In the genomic region with DNA sequence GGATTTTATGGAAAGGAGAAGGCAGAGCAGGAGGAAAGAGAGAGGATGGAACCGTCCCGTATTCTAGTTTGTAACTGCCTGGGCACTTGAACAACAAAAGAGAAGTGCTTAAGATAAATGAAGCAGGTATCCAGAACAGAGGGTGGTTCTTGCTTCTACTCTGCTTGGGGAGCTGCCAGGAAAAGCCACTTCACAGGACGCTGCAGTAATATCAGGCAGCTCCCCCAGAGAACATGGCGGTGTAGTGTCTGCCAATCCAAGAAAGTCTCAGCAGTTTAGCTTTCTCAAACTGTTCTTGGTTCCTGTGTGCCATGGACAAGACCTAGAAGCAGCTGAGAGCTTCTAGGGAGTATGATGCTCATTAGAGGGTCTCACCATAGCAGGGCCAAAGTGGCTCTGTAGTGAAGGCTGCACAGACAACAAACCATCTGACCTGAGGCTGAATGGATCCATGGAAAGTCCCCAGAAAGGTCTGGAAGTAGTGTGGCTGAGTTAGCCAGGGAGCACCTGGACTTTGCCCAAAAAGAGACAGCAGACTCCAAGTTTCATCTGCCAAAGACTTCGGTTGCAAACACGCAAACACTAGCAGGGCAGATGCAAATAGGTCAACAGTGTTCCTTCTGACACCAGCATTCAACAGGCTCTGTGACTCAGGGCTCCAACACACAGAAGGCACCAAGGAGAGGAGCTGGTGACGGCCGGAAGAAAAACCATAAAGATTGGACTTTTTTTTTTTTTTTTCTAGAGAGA, we compare ENCODE assay signal across 28 cellular contexts.
DNase-seq lines count a peak whose midpoint lies in the region; ATAC-seq and TF ChIP-seq lines count a peak whose summit lies in the region.
"Had no signal": no experiment of that assay in that cellular context is flagged by ENCODE, and none has a peak within 500 bp of the region (broad histone marks: within the 10 kb centered on the region; RNA-seq: fewer than 3 reads in every experiment).

No MANE protein-coding gene starts in this region.

- H3K36me3 Mint-ChIP-seq in activated T-helper 17 cell treated with anti-CD3 and anti-CD28 coated beads, Interleukin-2, amount 50 U/mL, for 72 hours (ENCODE audit: low read depth), result no peaks in the 10 kb centered on the region

- H3K27ac ChIP-seq in vagina, result no peak overlapping the region
- H3K27ac ChIP-seq in osteoblast (ENCODE audit: low read depth, low read length), result no peak overlapping the region
- H3K27ac ChIP-seq: gastrocnemius medialis, neutrophil, psoas muscle, SK-N-MC, suprapubic skin had no signal

- H4K20me1 ChIP-seq in osteoblast (ENCODE audit: insufficient read depth, low read length), result no peaks in the 10 kb centered on the region

- no peak for ATAC-seq in activated T-helper 17 cell treated with anti-CD3 and anti-CD28 coated beads, Interleukin-2, amount 50 U/mL, for 72 hours (replicated peaks)
- ATAC-seq: esophagus mucosa, psoas muscle had no signal

- no peaks in the 10 kb centered on the region for H3K79me2 ChIP-seq in osteoblast (ENCODE audit: insufficient read depth, low read length)

- H3K27ac Mint-ChIP-seq in activated T-helper 17 cell treated with anti-CD3 and anti-CD28 coated beads, Interleukin-2, amount 50 U/mL, for 72 hours, result peak overlapping the region; percentile 32
- H3K27ac Mint-ChIP-seq: CD8-positive, alpha-beta memory T cell; dendritic cell treated with granulocyte-macrophage colony-stimulating factor and Interleukin-4, amounts not matched to agents 40 ng/mL and 50 ng/mL, for 4 days; endodermal cell; H9; IgD-negative memory B cell; T-helper 1 cell treated with Interleukin-12 subunit alpha and Interleukin-12 subunit beta and Interleukin-4 antibody, amounts not matched to agents 30 μg/mL and 1 μg/mL, for 36 hours had no signal

- DNase-seq in AG08395 (ENCODE audit: low spot score), result peak; percentile 59
- peak; percentile 55 for DNase-seq in AG10803 (ENCODE audit: low read depth)
- DNase-seq in NCI-H2029 (lab: John Stamatoyannopoulos, UW), result peak; percentile 35
- no peak for DNase-seq in G401 (ENCODE audit: low spot score)
- no peak for DNase-seq in vagina (ENCODE audit: extremely low spot score in 2 of 2)
- no peak for DNase-seq in osteoblast (ENCODE audit: insufficient read length, low spot score, missing footprints)
- DNase-seq: activated CD4-positive, alpha-beta T cell treated with anti-CD3 and anti-CD28 coated beads for 1 hour; activated CD8-positive, alpha-beta memory T cell treated with anti-CD3 and anti-CD28 coated beads for 24 hours; activated gamma-delta T cell treated with Interleukin-2 at 50 U/mL for 16 hours; AML-193; CD8-positive, alpha-beta memory T cell; central memory CD4-positive, alpha-beta T cell; endodermal cell; gastrocnemius medialis; H9; NCI-H1092 treated with DMSO at 0.1 percent for 48 hours; NCI-H1930; NCI-H524 treated with DMSO at 0.1 percent for 48 hours; psoas muscle; stimulated activated CD4-positive, alpha-beta T cell treated with anti-CD3 and anti-CD28 coated beads, Interleukin-15, amount 100 ng/mL, for 24 hours had no signal

- intact Hi-C loops in vagina (cut with DNase I), result no loop called here

- H3K9me3 Mint-ChIP-seq in activated T-helper 17 cell treated with anti-CD3 and anti-CD28 coated beads, Interleukin-2, amount 50 U/mL, for 72 hours, result no peaks in the 10 kb centered on the region
- H3K9me3 Mint-ChIP-seq: dendritic cell treated with granulocyte-macrophage colony-stimulating factor and Interleukin-4, amounts not matched to agents 40 ng/mL and 50 ng/mL, for 4 days; H9; T-helper 1 cell treated with Interleukin-12 subunit alpha and Interleukin-12 subunit beta and Interleukin-4 antibody, amounts not matched to agents 30 μg/mL and 1 μg/mL, for 36 hours had no signal

- H3K4me1 ChIP-seq in vagina (no peaks in the 10 kb centered on the region), osteoblast (ENCODE audit: insufficient read depth, low read length) (peaks cover 10% of the 10 kb centered on the region)
- H3K4me1 ChIP-seq: gastrocnemius medialis, psoas muscle, suprapubic skin had no signal

- H3K4me1 Mint-ChIP-seq in activated T-helper 17 cell treated with anti-CD3 and anti-CD28 coated beads, Interleukin-2, amount 50 U/mL, for 72 hours, result peaks cover 52% of the 10 kb centered on the region
- H3K4me1 Mint-ChIP-seq: endodermal cell, H9 had no signal

- no peaks in the 10 kb centered on the region for H3K9me3 ChIP-seq in vagina
- no peaks in the 10 kb centered on the region for H3K9me3 ChIP-seq in osteoblast (ENCODE audit: low read depth, low read length)
- H3K9me3 ChIP-seq: gastrocnemius medialis, neutrophil, psoas muscle, suprapubic skin had no signal

- H2AFZ ChIP-seq in osteoblast (ENCODE audit: low read length), result no peak overlapping the region

- TF ChIP-seq CTCF in AG10803 (conservative IDR thresholded peaks at IDR 0.05; ENCODE audit: low read length), result no peak
- no peak for TF ChIP-seq CTCF in vagina (IDR thresholded peaks at IDR 0.05)
- TF ChIP-seq CTCF in osteoblast (IDR thresholded peaks at IDR 0.05; ENCODE audit: extremely low read depth, low read depth, low read length), result no peak

- H3K27me3 ChIP-seq in vagina (no peaks in the 10 kb centered on the region), osteoblast (ENCODE audit: insufficient read depth, low read length) (peaks cover 10% of the 10 kb centered on the region)
- H3K27me3 ChIP-seq: suprapubic skin had no signal

- TF ChIP-seq POLR2A in vagina (IDR thresholded peaks at IDR 0.05), result no peak

- H3K4me2 ChIP-seq in osteoblast (ENCODE audit: insufficient read depth, low read length), result no peak overlapping the region

- H3K4me3 ChIP-seq in AG10803 (ENCODE audit: low read length) (no peak overlapping the region), vagina (no peak overlapping the region), osteoblast (ENCODE audit: insufficient read depth, low read length) (no peak overlapping the region)
- H3K4me3 ChIP-seq: gastrocnemius medialis, psoas muscle, SK-N-MC, suprapubic skin had no signal

- peak overlapping the region; percentile 54 for H3K4me3 Mint-ChIP-seq in activated T-helper 17 cell treated with anti-CD3 and anti-CD28 coated beads, Interleukin-2, amount 50 U/mL, for 72 hours
- H3K4me3 Mint-ChIP-seq: CD8-positive, alpha-beta memory T cell; dendritic cell treated with granulocyte-macrophage colony-stimulating factor and Interleukin-4, amounts not matched to agents 40 ng/mL and 50 ng/mL, for 4 days; endodermal cell; H9; IgD-negative memory B cell; T-helper 1 cell treated with Interleukin-12 subunit alpha and Interleukin-12 subunit beta and Interleukin-4 antibody, amounts not matched to agents 30 μg/mL and 1 μg/mL, for 36 hours had no signal

- in situ Hi-C loops in G401 (cut with HindIII; ENCODE audit: low sequenced_read_pairs), result no loop called here

- no peaks in the 10 kb centered on the region for H3K27me3 Mint-ChIP-seq in activated T-helper 17 cell treated with anti-CD3 and anti-CD28 coated beads, Interleukin-2, amount 50 U/mL, for 72 hours

- H3K36me3 ChIP-seq in vagina, result no peaks in the 10 kb centered on the region
- no peaks in the 10 kb centered on the region for H3K36me3 ChIP-seq in osteoblast (ENCODE audit: insufficient read depth, low read length)
- H3K36me3 ChIP-seq: gastrocnemius medialis, neutrophil, suprapubic skin had no signal

Comparison
In these comparisons a context has a peak if more than half of its experiments do, and no peak if none do; other contexts are left out.
1. DNase-seq: peak in AG08395 (single experiment), AG10803 (single experiment) and NCI-H2029 (single experiment); none in G401 (single experiment), vagina (0 of 2) and osteoblast (single experiment).